In the genomic region with DNA sequence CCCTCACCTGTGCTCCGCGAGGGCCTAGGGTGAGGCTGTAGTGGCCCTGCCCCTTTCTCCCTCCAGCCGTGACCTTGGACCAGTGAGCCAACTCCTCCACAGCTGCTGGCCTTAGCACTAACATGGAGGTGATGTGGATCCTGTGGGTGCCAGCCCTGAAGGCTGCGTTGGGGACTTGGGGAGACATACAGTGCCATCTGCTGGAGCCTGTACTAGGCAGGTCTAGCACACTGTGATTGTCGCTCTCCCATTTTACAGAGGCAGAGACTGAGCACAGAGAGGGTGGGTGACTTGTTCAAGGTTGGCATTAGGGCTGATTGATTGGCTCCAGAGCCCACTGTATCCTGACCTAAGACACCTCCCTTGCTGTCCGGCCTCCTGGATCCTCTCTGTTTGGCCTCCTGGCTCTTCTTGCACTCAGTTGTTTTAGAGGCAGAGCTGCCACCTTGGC, we compare ENCODE assay signal across 1 cellular context.
TF ChIP-seq lines count a peak whose summit lies in the region.

No MANE protein-coding gene starts in this region.

TF ChIP-seq in GM12878, 131 proteins besides CTCF, POLR2A, EP300 and RAD21:
- TF ChIP-seq RUNX3 (IDR thresholded peaks at IDR 0.05; ENCODE audit: low read length) (no peak), REST (IDR thresholded peaks at IDR 0.05; ENCODE audit: low read depth, low read length) (no peak), KLF5 (IDR thresholded peaks at IDR 0.05; ENCODE audit: partially characterized antibody) (no peak), WRNIP1 (IDR thresholded peaks at IDR 0.05; ENCODE audit: borderline replicate concordance, low read depth, low read length) (no peak), TCF12 (IDR thresholded peaks at IDR 0.05; ENCODE audit: low read depth, low read length) (no peak), ZZZ3 (IDR thresholded peaks at IDR 0.05; ENCODE audit: control insufficient read depth, insufficient read length, low read depth) (no peak), ESRRA (IDR thresholded peaks at IDR 0.05; ENCODE audit: low read length) (no peak)
- TF ChIP-seq, protein P1, sequence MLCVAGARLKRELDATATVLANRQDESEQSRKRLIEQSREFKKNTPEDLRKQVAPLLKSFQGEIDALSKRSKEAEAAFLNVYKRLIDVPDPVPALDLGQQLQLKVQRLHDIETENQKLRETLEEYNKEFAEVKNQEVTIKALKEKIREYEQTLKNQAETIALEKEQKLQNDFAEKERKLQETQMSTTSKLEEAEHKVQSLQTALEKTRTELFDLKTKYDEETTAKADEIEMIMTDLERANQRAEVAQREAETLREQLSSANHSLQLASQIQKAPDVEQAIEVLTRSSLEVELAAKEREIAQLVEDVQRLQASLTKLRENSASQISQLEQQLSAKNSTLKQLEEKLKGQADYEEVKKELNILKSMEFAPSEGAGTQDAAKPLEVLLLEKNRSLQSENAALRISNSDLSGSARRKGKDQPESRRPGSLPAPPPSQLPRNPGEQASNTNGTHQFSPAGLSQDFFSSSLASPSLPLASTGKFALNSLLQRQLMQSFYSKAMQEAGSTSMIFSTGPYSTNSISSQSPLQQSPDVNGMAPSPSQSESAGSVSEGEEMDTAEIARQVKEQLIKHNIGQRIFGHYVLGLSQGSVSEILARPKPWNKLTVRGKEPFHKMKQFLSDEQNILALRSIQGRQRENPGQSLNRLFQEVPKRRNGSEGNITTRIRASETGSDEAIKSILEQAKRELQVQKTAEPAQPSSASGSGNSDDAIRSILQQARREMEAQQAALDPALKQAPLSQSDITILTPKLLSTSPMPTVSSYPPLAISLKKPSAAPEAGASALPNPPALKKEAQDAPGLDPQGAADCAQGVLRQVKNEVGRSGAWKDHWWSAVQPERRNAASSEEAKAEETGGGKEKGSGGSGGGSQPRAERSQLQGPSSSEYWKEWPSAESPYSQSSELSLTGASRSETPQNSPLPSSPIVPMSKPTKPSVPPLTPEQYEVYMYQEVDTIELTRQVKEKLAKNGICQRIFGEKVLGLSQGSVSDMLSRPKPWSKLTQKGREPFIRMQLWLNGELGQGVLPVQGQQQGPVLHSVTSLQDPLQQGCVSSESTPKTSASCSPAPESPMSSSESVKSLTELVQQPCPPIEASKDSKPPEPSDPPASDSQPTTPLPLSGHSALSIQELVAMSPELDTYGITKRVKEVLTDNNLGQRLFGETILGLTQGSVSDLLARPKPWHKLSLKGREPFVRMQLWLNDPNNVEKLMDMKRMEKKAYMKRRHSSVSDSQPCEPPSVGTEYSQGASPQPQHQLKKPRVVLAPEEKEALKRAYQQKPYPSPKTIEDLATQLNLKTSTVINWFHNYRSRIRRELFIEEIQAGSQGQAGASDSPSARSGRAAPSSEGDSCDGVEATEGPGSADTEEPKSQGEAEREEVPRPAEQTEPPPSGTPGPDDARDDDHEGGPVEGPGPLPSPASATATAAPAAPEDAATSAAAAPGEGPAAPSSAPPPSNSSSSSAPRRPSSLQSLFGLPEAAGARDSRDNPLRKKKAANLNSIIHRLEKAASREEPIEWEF (IDR thresholded peaks at IDR 0.05; ENCODE audit: insufficient replicate concordance, low read depth, low read length) = no peak
TF ChIP-seq in GM12878: peak in this region for 0.
